8 cellular contexts compared by ENCODE assay signal in genomic region chr5:1599005-1599722, GRCh38.
DNase-seq lines count a peak whose midpoint lies in the region; ATAC-seq, FAIRE-seq and TF ChIP-seq lines count a peak whose summit lies in the region.
"Not testable (repeated sequence)": the region's sequence is repeated elsewhere in the genome, so short reads cannot be mapped to it uniquely, and the experiment has no call there.

No MANE protein-coding gene starts in this region.

- H3F3A ChIP-seq in PC-3 (ENCODE audit: low read length, unreplicated experiment) = not testable (repeated sequence)

- H2BK5ac ChIP-seq in IMR-90 (ENCODE audit: low read depth, low read length, poor library complexity, severe bottlenecking) = not testable (repeated sequence)

- not testable (repeated sequence) for H2AK9ac ChIP-seq in IMR-90 (replicated peaks; ENCODE audit: low read depth, low read length, poor library complexity)

- not testable (repeated sequence) for H3K9ac ChIP-seq in BLaER1 treated with 17β-estradiol and CSF1 and Interleukin-3, amounts not matched to agents 10 nM and 100 nM; IMR-90 (ENCODE audit: low read depth, low read length); PC-3 (ENCODE audit: low read length)

- H3K4me1 Mint-ChIP-seq in activated naive CD4-positive, alpha-beta T cell treated with anti-CD3 and anti-CD28 coated beads, Interleukin-2, amount 50 U/mL, for 24 hours = peaks cover 17% of the 10 kb centered on the region
- peaks cover 13% of the 10 kb centered on the region for H3K4me1 Mint-ChIP-seq in stimulated activated effector memory CD8-positive, alpha-beta T cell treated with anti-CD3 and anti-CD28 coated beads, Interleukin-12 subunit alpha, Interleukin-12 subunit beta, amount 100 ng/mL, for 72 hours

- not testable (repeated sequence) for H2BK120ac ChIP-seq in IMR-90 (ENCODE audit: low read depth, low read length)

- not testable (repeated sequence) for H3K36me3 ChIP-seq in BLaER1 treated with 17β-estradiol and CSF1 and Interleukin-3, amounts not matched to agents 10 nM and 100 nM; IMR-90 (ENCODE audit: control insufficient read depth, insufficient read depth, low read length); PC-3 (ENCODE audit: low read depth, low read length); lower lobe of right lung

- CTCF ChIA-PET in IMR-90 (lab: Yijun Ruan, JAX) = not testable (repeated sequence)
- CTCF ChIA-PET in PC-3 (lab: Charles Lee) = interaction anchor here (0.9 kb wide), 1 partner anchor 87 kb away, joined by 4 read pairs; no protein-coding TSS in a partner anchor

- dilution Hi-C loops in IMR-90 (cut with HindIII; ENCODE audit: low sequenced_read_pairs, unreplicated experiment) = not testable (repeated sequence)

- not testable (repeated sequence) for H3K9me1 ChIP-seq in IMR-90 (ENCODE audit: insufficient read depth, low read length)

- no CpG with 5 or more reads among the region's 5 CpGs for WGBS in IMR-90 (ENCODE audit: extremely low coverage in 2 of 2, insufficient read length in 1 of 2), 2 experiments

- not testable (repeated sequence) for H3K23ac ChIP-seq in IMR-90 (ENCODE audit: low read depth, low read length)

- H3K4me2 ChIP-seq in BLaER1 treated with 17β-estradiol and CSF1 and Interleukin-3, amounts not matched to agents 10 nM and 100 nM = peak overlapping the region in 6 of 11 experiments; percentile 56 to 66 (median 62); a peak in 5 of 22 replicates
- not testable (repeated sequence) for H3K4me2 ChIP-seq in IMR-90 (ENCODE audit: low read depth, low read length)
- H3K4me2 ChIP-seq in PC-3 (ENCODE audit: low read length) = peak overlapping the region; percentile 46; the same call in 1 of the 2 replicates

- peak; percentile 23 for FAIRE-seq in GM12891 (lab: Jason Lieb, UNC)

- not testable (repeated sequence) for H3K79me1 ChIP-seq in IMR-90 (ENCODE audit: low read depth in 1 of 2, low read length in 2 of 2)

- H4K91ac ChIP-seq in IMR-90 (ENCODE audit: insufficient read depth, low read depth, low read length) = not testable (repeated sequence)

- not testable (repeated sequence) for H3K18ac ChIP-seq in IMR-90 (ENCODE audit: low read depth, low read length)

- in situ Hi-C loops in IMR-90 (cut with MboI; ENCODE audit: low sequenced_read_pairs) = loop anchor here (10.0 kb wide), 1 partner anchor 1364 kb away; no protein-coding TSS in a partner anchor

- not testable (repeated sequence) for TF ChIP-seq POLR2A in GM12891 (IDR thresholded peaks at IDR 0.05; ENCODE audit: low read depth, low read length); IMR-90 (IDR thresholded peaks at IDR 0.05; ENCODE audit: low read depth, low read length); erythroblast (IDR thresholded peaks at IDR 0.05; ENCODE audit: low read length)

- not testable (repeated sequence) for H2AFZ ChIP-seq in IMR-90 (replicated peaks; ENCODE audit: low read length, poor library complexity); PC-3 (ENCODE audit: low read length)

- not testable (repeated sequence) for H3K79me2 ChIP-seq in PC-3 (ENCODE audit: low read length)

- peaks cover 7 to 30% (median 20%) of the 10 kb centered on the region in 10 experiments for H3K4me1 ChIP-seq in BLaER1 treated with 17β-estradiol and CSF1 and Interleukin-3, amounts not matched to agents 10 nM and 100 nM
- not testable (repeated sequence) for H3K4me1 ChIP-seq in IMR-90 (ENCODE audit: control insufficient read depth, insufficient read depth, low read length)
- peaks cover 12% of the 10 kb centered on the region for H3K4me1 ChIP-seq in PC-3 (ENCODE audit: insufficient read depth, low read length)
- peaks cover 12% of the 10 kb centered on the region for H3K4me1 ChIP-seq in lower lobe of right lung

- H4K20me1 ChIP-seq in BLaER1 treated with 17β-estradiol and CSF1 and Interleukin-3, amounts not matched to agents 10 nM and 100 nM = peaks cover 0 to 31% (median 7%) of the 10 kb centered on the region in 11 experiments; a peak in 10 of 22 replicates
- not testable (repeated sequence) for H4K20me1 ChIP-seq in IMR-90 (ENCODE audit: insufficient read depth, low read length); PC-3 (ENCODE audit: low read length)

- H3K9me3 ChIP-seq in BLaER1 treated with 17β-estradiol and CSF1 and Interleukin-3, amounts not matched to agents 10 nM and 100 nM (replicated peaks in 1 of 11); IMR-90 (ENCODE audit: control insufficient read depth, insufficient read depth, low read length); PC-3 (ENCODE audit: low read length); lower lobe of right lung: not testable (repeated sequence)

- H3K4me3 Mint-ChIP-seq in activated naive CD4-positive, alpha-beta T cell treated with anti-CD3 and anti-CD28 coated beads, Interleukin-2, amount 50 U/mL, for 24 hours = peak overlapping the region; percentile 12
- H3K4me3 Mint-ChIP-seq in stimulated activated effector memory CD8-positive, alpha-beta T cell treated with anti-CD3 and anti-CD28 coated beads, Interleukin-12 subunit alpha, Interleukin-12 subunit beta, amount 100 ng/mL, for 72 hours = not testable (repeated sequence)

- not testable (repeated sequence) for H3K14ac ChIP-seq in IMR-90 (replicated peaks; ENCODE audit: low read depth, low read length)

- ATAC-seq in IMR-90 (ENCODE audit: low read depth) = peak; percentile 72
- ATAC-seq in PC-3 = peak; percentile 82
- peak in 1 of 2 donors; percentile 12 for ATAC-seq in lower lobe of right lung
- peak; percentile 50 for ATAC-seq in stimulated activated effector memory CD8-positive, alpha-beta T cell treated with anti-CD3 and anti-CD28 coated beads, Interleukin-12 subunit alpha, Interleukin-12 subunit beta, amount 100 ng/mL, for 72 hours

- not testable (repeated sequence) for H3K27me3 Mint-ChIP-seq in activated naive CD4-positive, alpha-beta T cell treated with anti-CD3 and anti-CD28 coated beads, Interleukin-2, amount 50 U/mL, for 24 hours

- TF ChIP-seq CTCF in IMR-90 (conservative IDR thresholded peaks at IDR 0.05; ENCODE audit: low read depth, low read length) = peak; percentile 40; the same call in 1 of the 2 replicates
- TF ChIP-seq CTCF in PC-3 (conservative IDR thresholded peaks at IDR 0.05; ENCODE audit: low read depth, low read length) = peak; percentile 32; the same call in 1 of the 2 replicates
- TF ChIP-seq CTCF in lower lobe of right lung (IDR thresholded peaks at IDR 0.05) = peak; percentile 20

- H4K8ac ChIP-seq in IMR-90 (ENCODE audit: low read depth in 2 of 2, low read length in 2 of 2) = not testable (repeated sequence)

- not testable (repeated sequence) for H3K4ac ChIP-seq in IMR-90 (ENCODE audit: low read depth, low read length)

- not testable (repeated sequence) for H2AK5ac ChIP-seq in IMR-90 (ENCODE audit: low read depth, low read length)

- not testable (repeated sequence) for H3K9me3 Mint-ChIP-seq in activated naive CD4-positive, alpha-beta T cell treated with anti-CD3 and anti-CD28 coated beads, Interleukin-2, amount 50 U/mL, for 24 hours; stimulated activated effector memory CD8-positive, alpha-beta T cell treated with anti-CD3 and anti-CD28 coated beads, Interleukin-12 subunit alpha, Interleukin-12 subunit beta, amount 100 ng/mL, for 72 hours

- not testable (repeated sequence) for H2BK15ac ChIP-seq in IMR-90 (ENCODE audit: low read depth, low read length)

- H3K27ac ChIP-seq in BLaER1 treated with 17β-estradiol and CSF1 and Interleukin-3, amounts not matched to agents 10 nM and 100 nM; IMR-90 (ENCODE audit: insufficient read depth, low read length); lower lobe of right lung: not testable (repeated sequence)
- H3K27ac ChIP-seq in PC-3 (ENCODE audit: low read length) = peak overlapping the region; percentile 62

- BruUV-seq in IMR-90 (replicated peaks; lab: Mats Ljungman, UMichigan) = not testable (repeated sequence)
- BruUV-seq in PC-3 (replicated peaks; lab: Mats Ljungman, UMichigan) = TSS peak; percentile 28

- not testable (repeated sequence) for H3K56ac ChIP-seq in IMR-90 (ENCODE audit: extremely low read depth, insufficient read depth, low read length)

- peak; percentile 46 for TF ChIP-seq RAD21 in IMR-90 (IDR thresholded peaks at IDR 0.05; ENCODE audit: low read length)

- POLR2A ChIA-PET in IMR-90 (lab: Charles Lee; ENCODE audit: unreplicated experiment); PC-3 (lab: Charles Lee; ENCODE audit: unreplicated experiment): not testable (repeated sequence)

- intact Hi-C loops in IMR-90 (cut with micrococcal nuclease); PC-3 (cut with micrococcal nuclease); lower lobe of right lung (cut with DNase I): not testable (repeated sequence)

- not testable (repeated sequence) for H2BK20ac ChIP-seq in IMR-90 (ENCODE audit: low read depth, low read length)

- H3K4me3 ChIP-seq in BLaER1 treated with 17β-estradiol and CSF1 and Interleukin-3, amounts not matched to agents 10 nM and 100 nM; IMR-90 (ENCODE audit: insufficient read depth, low read depth, low read length); PC-3 (ENCODE audit: low read length); lower lobe of right lung: not testable (repeated sequence)

- H3K27ac Mint-ChIP-seq in activated naive CD4-positive, alpha-beta T cell treated with anti-CD3 and anti-CD28 coated beads, Interleukin-2, amount 50 U/mL, for 24 hours = peak overlapping the region; percentile 56
- not testable (repeated sequence) for H3K27ac Mint-ChIP-seq in stimulated activated effector memory CD8-positive, alpha-beta T cell treated with anti-CD3 and anti-CD28 coated beads, Interleukin-12 subunit alpha, Interleukin-12 subunit beta, amount 100 ng/mL, for 72 hours

- not testable (repeated sequence) for H4K5ac ChIP-seq in IMR-90 (ENCODE audit: low read depth, low read length)

- peaks cover 0 to 51% (median 6%) of the 10 kb centered on the region in 11 experiments; a peak in 9 of 22 replicates for H3K27me3 ChIP-seq in BLaER1 treated with 17β-estradiol and CSF1 and Interleukin-3, amounts not matched to agents 10 nM and 100 nM
- peaks cover 36% of the 10 kb centered on the region for H3K27me3 ChIP-seq in IMR-90 (ENCODE audit: control insufficient read depth, insufficient read depth, low read length)
- not testable (repeated sequence) for H3K27me3 ChIP-seq in PC-3 (ENCODE audit: low read length); lower lobe of right lung (ENCODE audit: low read depth)

- not testable (repeated sequence) for H3K9me2 ChIP-seq in PC-3 (replicated peaks; ENCODE audit: low read length)

- peaks cover 10% of the 10 kb centered on the region for H3K36me3 Mint-ChIP-seq in activated naive CD4-positive, alpha-beta T cell treated with anti-CD3 and anti-CD28 coated beads, Interleukin-2, amount 50 U/mL, for 24 hours
- H3K36me3 Mint-ChIP-seq in stimulated activated effector memory CD8-positive, alpha-beta T cell treated with anti-CD3 and anti-CD28 coated beads, Interleukin-12 subunit alpha, Interleukin-12 subunit beta, amount 100 ng/mL, for 72 hours = not testable (repeated sequence)

- DNase-seq in GM12891 (ENCODE audit: insufficient read length, low spot score); lower lobe of right lung; stimulated activated effector memory CD8-positive, alpha-beta T cell treated with anti-CD3 and anti-CD28 coated beads, Interleukin-12 subunit alpha, Interleukin-12 subunit beta, amount 100 ng/mL, for 72 hours (ENCODE audit: low spot score in 2 of 2): not testable (repeated sequence)
- DNase-seq in IMR-90 (peak; percentile 36), PC-3 (peak; percentile 65), erythroblast (lab: John Stamatoyannopoulos, UW) (peak; percentile 3 to 7)
